ENCODE assay signal across 8 cellular contexts in the genomic region with DNA sequence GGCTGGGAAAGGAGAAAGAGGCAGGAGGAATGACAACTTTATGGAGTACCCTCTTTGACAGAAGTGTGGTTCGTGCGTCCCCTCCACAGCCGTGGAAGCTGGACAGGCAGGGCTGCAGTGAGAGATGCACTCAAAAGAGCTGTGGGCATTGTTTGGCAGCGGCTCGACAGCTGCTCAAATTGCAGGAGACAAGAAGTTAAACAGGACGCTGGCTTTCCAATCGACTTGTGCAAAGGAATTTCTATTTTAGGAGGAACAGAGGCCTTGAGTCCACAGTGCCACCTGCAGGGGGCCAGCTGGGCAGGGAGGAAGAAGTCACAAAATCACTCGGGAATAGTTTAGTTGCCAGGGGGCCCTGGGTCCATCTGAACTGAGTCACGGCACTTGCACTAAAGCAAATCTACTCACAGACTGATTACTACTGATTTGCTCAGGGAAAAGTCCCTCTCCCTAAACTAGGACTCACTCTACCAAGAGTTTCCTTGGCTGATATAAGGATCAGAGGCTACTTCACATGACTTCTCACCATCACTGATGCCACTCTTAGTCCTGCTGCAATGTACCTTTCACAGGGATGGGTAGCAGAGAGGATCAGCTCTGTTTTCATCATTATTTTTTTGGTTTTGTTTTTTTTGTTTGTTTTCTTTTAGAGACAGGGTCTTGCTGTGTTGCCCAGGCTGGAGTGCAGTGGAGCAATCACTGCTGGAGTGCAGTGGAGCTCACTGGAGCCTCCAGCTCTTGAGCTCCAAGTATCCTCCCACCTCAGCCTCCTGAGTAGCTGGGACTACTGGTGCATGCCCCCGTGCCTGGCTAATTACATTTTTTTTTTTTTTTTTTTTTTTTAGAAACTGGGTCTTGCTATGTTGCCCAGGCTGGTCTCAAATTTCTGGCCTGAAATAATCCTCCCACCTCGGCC.
DNase-seq lines count a peak whose midpoint lies in the region; ATAC-seq, FAIRE-seq and TF ChIP-seq lines count a peak whose summit lies in the region.

No MANE protein-coding gene starts in this region.

- no peak overlapping the region for H3K27ac Mint-ChIP-seq in activated CD4-positive, alpha-beta T cell treated with anti-CD3 and anti-CD28 coated beads, Interleukin-2, amount 10 ng/mL, durations not matched to agents 24 days and 14 days

- no peak overlapping the region for H3K9ac ChIP-seq in BLaER1
- H3K9ac ChIP-seq in liver (ENCODE audit: low read depth in 1 of 2, low read length in 2 of 2) = no peak overlapping the region

- H3K36me3 Mint-ChIP-seq in activated CD4-positive, alpha-beta T cell treated with anti-CD3 and anti-CD28 coated beads, Interleukin-2, amount 10 ng/mL, durations not matched to agents 24 days and 14 days (ENCODE audit: low read depth) = no peaks in the 10 kb centered on the region

- no peaks in the 10 kb centered on the region for H3K9me3 Mint-ChIP-seq in activated CD4-positive, alpha-beta T cell treated with anti-CD3 and anti-CD28 coated beads, Interleukin-2, amount 10 ng/mL, durations not matched to agents 24 days and 14 days

- no peak overlapping the region for H3K4me3 ChIP-seq in BLaER1
- H3K4me3 ChIP-seq in LNCaP clone FGC (ENCODE audit: low read depth, low read length) = no peak overlapping the region
- no peak overlapping the region for H3K4me3 ChIP-seq in bronchial epithelial cell (ENCODE audit: low read depth, low read length)
- no peak overlapping the region for H3K4me3 ChIP-seq in liver (ENCODE audit: low read depth in 1 of 3, low read length in 3 of 3)

- TF ChIP-seq CTCF in LNCaP clone FGC (IDR thresholded peaks at IDR 0.05; ENCODE audit: control insufficient read depth, extremely low read depth, insufficient read depth) (peak; percentile 95), bronchial epithelial cell (IDR thresholded peaks at IDR 0.05; ENCODE audit: insufficient read depth, low read length, severe bottlenecking) (peak; percentile 82), liver (IDR thresholded peaks at IDR 0.05; ENCODE audit: low read depth, low read length, missing input control) (peak; percentile 78)

- DNase-seq in LNCaP clone FGC (ENCODE audit: low read depth) (peak; percentile 48), bronchial epithelial cell (ENCODE audit: low read depth) (peak; percentile 69)
- DNase-seq in activated CD4-positive, alpha-beta T cell treated with anti-CD3 and anti-CD28 coated beads, Interleukin-2, amount 10 ng/mL, durations not matched to agents 24 days and 14 days = no peak

- H3K9me3 ChIP-seq in BLaER1 = no peaks in the 10 kb centered on the region
- no peaks in the 10 kb centered on the region for H3K9me3 ChIP-seq in liver (ENCODE audit: control insufficient read depth in 4 of 4, low read length in 3 of 4)

- H3K27me3 Mint-ChIP-seq in activated CD4-positive, alpha-beta T cell treated with anti-CD3 and anti-CD28 coated beads, Interleukin-2, amount 10 ng/mL, durations not matched to agents 24 days and 14 days = peaks cover 12% of the 10 kb centered on the region

- H3K27ac ChIP-seq in BLaER1 (no peak overlapping the region), liver (ENCODE audit: low read depth in 1 of 2, low read length in 2 of 2) (no peak overlapping the region)

- peak; percentile 95 to 96 for TF ChIP-seq RAD21 in liver (IDR thresholded peaks at IDR 0.05)

- H3K27me3 ChIP-seq in BLaER1 (no peaks in the 10 kb centered on the region), bronchial epithelial cell (ENCODE audit: control insufficient read depth, insufficient read depth, low read length) (no peaks in the 10 kb centered on the region), liver (ENCODE audit: control insufficient read depth in 4 of 4, insufficient read depth in 4 of 4, low read length in 3 of 4) (no peaks in the 10 kb centered on the region)

- peak overlapping the region; percentile 50 for H3K4me2 ChIP-seq in BLaER1

- ATAC-seq in HG03460 (IDR thresholded peaks at IDR 0.05; ENCODE audit: unreplicated experiment) = no peak
- ATAC-seq in GM21786 (IDR thresholded peaks at IDR 0.05; ENCODE audit: unreplicated experiment) = no peak
- no peak for ATAC-seq in HG03196 (IDR thresholded peaks at IDR 0.05; ENCODE audit: unreplicated experiment)

- H4K20me1 ChIP-seq in BLaER1 = no peaks in the 10 kb centered on the region

- 19% methylated on average over 11 of the region's 11 CpGs for WGBS in liver

- no peaks in the 10 kb centered on the region for H3K4me1 Mint-ChIP-seq in activated CD4-positive, alpha-beta T cell treated with anti-CD3 and anti-CD28 coated beads, Interleukin-2, amount 10 ng/mL, durations not matched to agents 24 days and 14 days

- no peak overlapping the region for H3K4me3 Mint-ChIP-seq in activated CD4-positive, alpha-beta T cell treated with anti-CD3 and anti-CD28 coated beads, Interleukin-2, amount 10 ng/mL, durations not matched to agents 24 days and 14 days

- no peak for FAIRE-seq in bronchial epithelial cell (lab: Jason Lieb, UNC)

- peaks cover 26% of the 10 kb centered on the region for H3K4me1 ChIP-seq in BLaER1
- H3K4me1 ChIP-seq in liver (ENCODE audit: control insufficient read depth in 4 of 4, insufficient read depth in 4 of 4, low read length in 3 of 4) = peaks cover 0 to 24% (median 16%) of the 10 kb centered on the region in 4 donors

- intact Hi-C loops in activated CD4-positive, alpha-beta T cell treated with anti-CD3 and anti-CD28 coated beads, Interleukin-2, amount 10 ng/mL, durations not matched to agents 24 days and 14 days (cut with micrococcal nuclease) = no loop called here

- no peaks in the 10 kb centered on the region for H3K36me3 ChIP-seq in BLaER1
- H3K36me3 ChIP-seq in bronchial epithelial cell (ENCODE audit: control insufficient read depth, insufficient read depth, low read length) = no peaks in the 10 kb centered on the region
- no peaks in the 10 kb centered on the region for H3K36me3 ChIP-seq in liver (ENCODE audit: control insufficient read depth in 4 of 4, insufficient read depth in 3 of 4, low read depth in 1 of 4, low read length in 3 of 4)

TF ChIP-seq in liver, 16 proteins besides CTCF, POLR2A, EP300 and RAD21:
- peak; percentile 25 to 69 for TF ChIP-seq HNF4A (conservative IDR thresholded peaks at IDR 0.05)
- TF ChIP-seq, protein P1, sequence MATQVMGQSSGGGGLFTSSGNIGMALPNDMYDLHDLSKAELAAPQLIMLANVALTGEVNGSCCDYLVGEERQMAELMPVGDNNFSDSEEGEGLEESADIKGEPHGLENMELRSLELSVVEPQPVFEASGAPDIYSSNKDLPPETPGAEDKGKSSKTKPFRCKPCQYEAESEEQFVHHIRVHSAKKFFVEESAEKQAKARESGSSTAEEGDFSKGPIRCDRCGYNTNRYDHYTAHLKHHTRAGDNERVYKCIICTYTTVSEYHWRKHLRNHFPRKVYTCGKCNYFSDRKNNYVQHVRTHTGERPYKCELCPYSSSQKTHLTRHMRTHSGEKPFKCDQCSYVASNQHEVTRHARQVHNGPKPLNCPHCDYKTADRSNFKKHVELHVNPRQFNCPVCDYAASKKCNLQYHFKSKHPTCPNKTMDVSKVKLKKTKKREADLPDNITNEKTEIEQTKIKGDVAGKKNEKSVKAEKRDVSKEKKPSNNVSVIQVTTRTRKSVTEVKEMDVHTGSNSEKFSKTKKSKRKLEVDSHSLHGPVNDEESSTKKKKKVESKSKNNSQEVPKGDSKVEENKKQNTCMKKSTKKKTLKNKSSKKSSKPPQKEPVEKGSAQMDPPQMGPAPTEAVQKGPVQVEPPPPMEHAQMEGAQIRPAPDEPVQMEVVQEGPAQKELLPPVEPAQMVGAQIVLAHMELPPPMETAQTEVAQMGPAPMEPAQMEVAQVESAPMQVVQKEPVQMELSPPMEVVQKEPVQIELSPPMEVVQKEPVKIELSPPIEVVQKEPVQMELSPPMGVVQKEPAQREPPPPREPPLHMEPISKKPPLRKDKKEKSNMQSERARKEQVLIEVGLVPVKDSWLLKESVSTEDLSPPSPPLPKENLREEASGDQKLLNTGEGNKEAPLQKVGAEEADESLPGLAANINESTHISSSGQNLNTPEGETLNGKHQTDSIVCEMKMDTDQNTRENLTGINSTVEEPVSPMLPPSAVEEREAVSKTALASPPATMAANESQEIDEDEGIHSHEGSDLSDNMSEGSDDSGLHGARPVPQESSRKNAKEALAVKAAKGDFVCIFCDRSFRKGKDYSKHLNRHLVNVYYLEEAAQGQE (IDR thresholded peaks at IDR 0.05) = no peak
- no peak for TF ChIP-seq FOXA2 (IDR thresholded peaks at IDR 0.05)
- TF ChIP-seq, protein P2, sequence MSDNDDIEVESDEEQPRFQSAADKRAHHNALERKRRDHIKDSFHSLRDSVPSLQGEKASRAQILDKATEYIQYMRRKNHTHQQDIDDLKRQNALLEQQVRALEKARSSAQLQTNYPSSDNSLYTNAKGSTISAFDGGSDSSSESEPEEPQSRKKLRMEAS (IDR thresholded peaks at IDR 0.05) = no peak
- TF ChIP-seq, protein P3, sequence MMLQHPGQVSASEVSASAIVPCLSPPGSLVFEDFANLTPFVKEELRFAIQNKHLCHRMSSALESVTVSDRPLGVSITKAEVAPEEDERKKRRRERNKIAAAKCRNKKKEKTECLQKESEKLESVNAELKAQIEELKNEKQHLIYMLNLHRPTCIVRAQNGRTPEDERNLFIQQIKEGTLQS (IDR thresholded peaks at IDR 0.05) = no peak
- TF ChIP-seq, protein P4, sequence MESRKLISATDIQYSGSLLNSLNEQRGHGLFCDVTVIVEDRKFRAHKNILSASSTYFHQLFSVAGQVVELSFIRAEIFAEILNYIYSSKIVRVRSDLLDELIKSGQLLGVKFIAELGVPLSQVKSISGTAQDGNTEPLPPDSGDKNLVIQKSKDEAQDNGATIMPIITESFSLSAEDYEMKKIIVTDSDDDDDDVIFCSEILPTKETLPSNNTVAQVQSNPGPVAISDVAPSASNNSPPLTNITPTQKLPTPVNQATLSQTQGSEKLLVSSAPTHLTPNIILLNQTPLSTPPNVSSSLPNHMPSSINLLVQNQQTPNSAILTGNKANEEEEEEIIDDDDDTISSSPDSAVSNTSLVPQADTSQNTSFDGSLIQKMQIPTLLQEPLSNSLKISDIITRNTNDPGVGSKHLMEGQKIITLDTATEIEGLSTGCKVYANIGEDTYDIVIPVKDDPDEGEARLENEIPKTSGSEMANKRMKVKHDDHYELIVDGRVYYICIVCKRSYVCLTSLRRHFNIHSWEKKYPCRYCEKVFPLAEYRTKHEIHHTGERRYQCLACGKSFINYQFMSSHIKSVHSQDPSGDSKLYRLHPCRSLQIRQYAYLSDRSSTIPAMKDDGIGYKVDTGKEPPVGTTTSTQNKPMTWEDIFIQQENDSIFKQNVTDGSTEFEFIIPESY (IDR thresholded peaks at IDR 0.05) = no peak
- TF ChIP-seq RXRA (IDR thresholded peaks at IDR 0.05) = peak; percentile 27 to 30
- peak; percentile 9 for TF ChIP-seq HNF4G (IDR thresholded peaks at IDR 0.05)
TF ChIP-seq in liver: peak in this region for 3.
